15 cellular contexts compared by ENCODE assay signal in the genomic region with DNA sequence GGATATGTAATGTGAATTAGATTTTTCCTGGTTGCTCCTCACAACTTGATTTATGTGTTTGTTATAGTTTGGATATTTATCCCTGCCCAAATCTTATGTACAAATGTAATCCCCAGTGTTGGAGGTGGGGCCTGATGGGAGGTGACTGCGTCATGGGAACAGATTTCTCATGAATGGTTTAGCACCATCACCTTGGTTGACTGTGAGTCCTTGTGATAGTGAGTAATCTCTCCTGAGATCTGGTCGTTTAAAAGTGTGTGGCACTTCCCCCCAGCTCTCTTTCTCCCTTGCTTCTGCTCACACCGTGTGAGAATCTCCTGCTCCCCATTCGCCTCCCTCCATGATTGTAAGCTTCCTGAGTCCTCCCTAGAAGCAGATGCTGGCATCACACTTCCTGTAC. TPM values are rescaled to one million over a fixed set of nuclear protein-coding genes. Genes with fewer than 3 reads are reported as not detected.
DNase-seq lines count a peak whose midpoint lies in the region; ATAC-seq and TF ChIP-seq lines count a peak whose summit lies in the region.
"Had no signal": no experiment of that assay in that cellular context is flagged by ENCODE, and none has a peak within 500 bp of the region (broad histone marks: within the 10 kb centered on the region; RNA-seq: fewer than 3 reads in every experiment).

No MANE protein-coding gene starts in this region.

- intact Hi-C loops in sciatic nerve (cut with DNase I) = no loop called here

- H3K4me1 Mint-ChIP-seq in T-helper 17 cell (peaks cover 20% of the 10 kb centered on the region), endothelial cell (ENCODE audit: unreplicated experiment) (peaks cover 11% of the 10 kb centered on the region), progenitor cell of endocrine pancreas (ENCODE audit: low read depth) (peaks cover 8% of the 10 kb centered on the region)

- H3K9me3 Mint-ChIP-seq in endothelial cell (ENCODE audit: unreplicated experiment) (no peaks in the 10 kb centered on the region), progenitor cell of endocrine pancreas (ENCODE audit: low read depth) (peaks cover 10% of the 10 kb centered on the region)

- H3K27ac Mint-ChIP-seq in T-helper 17 cell (no peak overlapping the region), endothelial cell (ENCODE audit: unreplicated experiment) (no peak overlapping the region), progenitor cell of endocrine pancreas (no peak overlapping the region)

- no peak for TF ChIP-seq CTCF in endothelial cell (IDR thresholded peaks at IDR 0.05; ENCODE audit: unreplicated experiment)
- no peak for TF ChIP-seq CTCF in progenitor cell of endocrine pancreas (IDR thresholded peaks at IDR 0.05; ENCODE audit: unreplicated experiment)

- DNase-seq in Caki2 (ENCODE audit: low read depth) (peak; percentile 33), T-helper 17 cell (no peak), endothelial cell (ENCODE audit: low spot score) (no peak), progenitor cell of endocrine pancreas (ENCODE audit: low spot score, unreplicated experiment) (no peak), occipital lobe (lab: John Stamatoyannopoulos, UW) (no peak), sciatic nerve (ENCODE audit: low spot score) (no peak), DMS 273 (lab: John Stamatoyannopoulos, UW; ENCODE audit: unreplicated experiment) (no peak), SKM-1 (lab: John Stamatoyannopoulos, UW; ENCODE audit: unreplicated experiment) (no peak)
- DNase-seq: Caco-2; central memory CD4-positive, alpha-beta T cell; MV-4-11; Right ventricle myocardium superior had no signal

- H3K4me3 Mint-ChIP-seq in T-helper 17 cell = peak overlapping the region; percentile 87
- H3K4me3 Mint-ChIP-seq in endothelial cell (ENCODE audit: unreplicated experiment) = peak overlapping the region; percentile 37
- H3K4me3 Mint-ChIP-seq in progenitor cell of endocrine pancreas (ENCODE audit: low read depth) = peak overlapping the region; percentile 41

- H3K9me3 ChIP-seq in T-helper 17 cell (ENCODE audit: control insufficient read depth, low read length, poor library complexity, severe bottlenecking) = no peaks in the 10 kb centered on the region
- H3K9me3 ChIP-seq: Caco-2, neutrophil had no signal

- H3K36me3 Mint-ChIP-seq in T-helper 17 cell (ENCODE audit: low read depth) (peaks cover 2% of the 10 kb centered on the region), endothelial cell (ENCODE audit: low read depth, unreplicated experiment) (no peaks in the 10 kb centered on the region), progenitor cell of endocrine pancreas (ENCODE audit: insufficient read depth) (no peaks in the 10 kb centered on the region)

- ATAC-seq in T-helper 17 cell = no peak
- no peak for ATAC-seq in sciatic nerve

- in situ Hi-C loops in Caki2 (cut with HindIII; ENCODE audit: low pct_unique_long_range_greater_than_20kb, low sequenced_read_pairs) = no loop called here

- H3K27me3 Mint-ChIP-seq in T-helper 17 cell (no peaks in the 10 kb centered on the region), endothelial cell (ENCODE audit: unreplicated experiment) (no peaks in the 10 kb centered on the region), progenitor cell of endocrine pancreas (peaks cover 29% of the 10 kb centered on the region)

RNA-seq across cellular contexts. Expression of a gene that starts 2.2 kb away (rescaled TPM):
- 9.3 and 15.6 TPM in 2 replicates for total RNA-seq in Caki2 (2014; rRNA removed; shearing (Covaris generic); ENCODE audit: low replicate concordance)
- total RNA-seq in T-helper 17 cell (10 to 100 TPM; 11.7 to 14.0 TPM), endothelial cell (ENCODE audit: unreplicated experiment) (7.2 TPM), progenitor cell of endocrine pancreas (5.9 and 6.2 TPM in 2 replicates), occipital lobe (10.0 TPM), sciatic nerve (26.7 TPM)

RNA-seq across cellular contexts. Expression of a gene that starts 50.3 kb away (rescaled TPM):
- total RNA-seq in Caki2 (2014; rRNA removed; shearing (Covaris generic); ENCODE audit: low replicate concordance) = not detected in 2 replicates
- total RNA-seq in T-helper 17 cell (under 1 TPM in 1 of 2 donors, not detected in 1; 0.21 TPM), endothelial cell (ENCODE audit: unreplicated experiment) (not detected), progenitor cell of endocrine pancreas (not detected in 2 replicates), occipital lobe (not detected), sciatic nerve (not detected)
- total RNA-seq: Caco-2, NCI-H460, Right ventricle myocardium superior, subcutaneous adipose tissue had no signal

RNA-seq across cellular contexts. Expression of a gene that starts 52.3 kb away (rescaled TPM):
- 37.9 and 57.9 TPM in 2 replicates for total RNA-seq in Caki2 (2014; rRNA removed; shearing (Covaris generic); ENCODE audit: low replicate concordance)
- total RNA-seq in T-helper 17 cell (1,000 to 10,000 TPM; 1,559 to 2,031 TPM), endothelial cell (ENCODE audit: unreplicated experiment) (68.7 TPM), progenitor cell of endocrine pancreas (39.6 and 41.4 TPM in 2 replicates), occipital lobe (39.6 TPM), sciatic nerve (93.5 TPM)

Comparison
In these comparisons a context has a peak if more than half of its experiments do, and no peak if none do; other contexts are left out.
1. H3K4me3 Mint-ChIP-seq: peak in every context shown above with its lines; median percentile 87 in T-helper 17 cell; 41 in progenitor cell of endocrine pancreas; 37 in endothelial cell.
2. RNA of a gene that starts 52.3 kb away (total RNA-seq): 1,559 to 2,031 TPM in T-helper 17 cell; 93.5 TPM in sciatic nerve (single experiment), 68.7 TPM in endothelial cell (single experiment), 39.6 to 41.4 TPM in progenitor cell of endocrine pancreas, 39.6 TPM in occipital lobe (single experiment) and 37.9 to 57.9 TPM in Caki2; every median in the first group is over 10 times any median in the second.